ENCODE assay signal across 8 cellular contexts in genomic region chr6:139134817-139135577, GRCh38. TPM values are rescaled to one million over a fixed set of nuclear protein-coding genes. Genes with fewer than 3 reads are reported as not detected.
DNase-seq lines count a peak whose midpoint lies in the region; ATAC-seq and TF ChIP-seq lines count a peak whose summit lies in the region.

HECA (plus strand) TSS chr6:139135080; CDS start chr6:139135397, 317 bp downstream.

- no peak within 1 kb of the TSS for H3K27ac ChIP-seq in PC-9

- peaks cover 13% of the 10 kb centered on the region; the same call in 1 of the 2 replicates for H3F3A ChIP-seq in PC-9 (ENCODE audit: insufficient read depth, low read depth)

- TF ChIP-seq CTCF in PC-9 (conservative IDR thresholded peaks at IDR 0.05) (no peak), epithelial cell of proximal tubule (conservative IDR thresholded peaks at IDR 0.05; ENCODE audit: low read depth, low read length) (no peak)

- H4K20me1 ChIP-seq in PC-9 (ENCODE audit: insufficient read depth): no peaks in the 10 kb centered on the region

- POLR2A ChIA-PET in PC-9 (lab: Charles Lee; ENCODE audit: unreplicated experiment): no interaction called here

- no peaks in the 10 kb centered on the region for H3K27me3 ChIP-seq in PC-9 (ENCODE audit: insufficient read depth, low read depth)

- TF ChIP-seq EP300 in Ishikawa (IDR thresholded peaks at IDR 0.05; ENCODE audit: borderline replicate concordance): no peak

- H3K9me3 ChIP-seq in PC-9 (ENCODE audit: insufficient read depth, low read depth): no peaks in the 10 kb centered on the region

- peak within 1 kb of the TSS; percentile 98 for H2AFZ ChIP-seq in PC-9

- CTCF ChIA-PET in PC-9 (lab: Charles Lee): no interaction called here

- H3K4me3 ChIP-seq in PC-9: peak within 1 kb of the TSS; percentile 76
- peak within 1 kb of the TSS; percentile 85 for H3K4me3 ChIP-seq in epithelial cell of proximal tubule (ENCODE audit: low read depth, low read length)

- H3K36me3 ChIP-seq in PC-9 (ENCODE audit: low read depth): no peaks in the 10 kb centered on the region

- peaks cover 27% of the 10 kb centered on the region for H3K79me2 ChIP-seq in PC-9 (ENCODE audit: low read depth)

- DNase-seq in DMS 273 treated with DMSO at 0.1 percent for 48 hours (lab: John Stamatoyannopoulos, UW) (peak; percentile 71), PC-9 (peak; percentile 87 to 93), epithelial cell of proximal tubule (ENCODE audit: low read depth) (peak; percentile 16), mucosa of gallbladder (ENCODE audit: low spot score) (peak; percentile 98)
- DNase-seq in activated T-cell treated with anti-CD3 and anti-CD28 coated beads, Interleukin-2, amount 50 U/mL, for 1 hour: peak; percentile 100
- DNase-seq in stimulated activated CD8-positive, alpha-beta memory T cell treated with anti-CD3 and anti-CD28 coated beads, Interleukin-4, amount 100 ng/mL, for 24 hours (ENCODE audit: low read depth): peak; percentile 99

- peak; percentile 75 for ATAC-seq in GM21619 (IDR thresholded peaks at IDR 0.05; ENCODE audit: unreplicated experiment)

- peak within 1 kb of the TSS; percentile 91 for H3K4me2 ChIP-seq in PC-9

- H3K9me2 ChIP-seq in PC-9 (ENCODE audit: insufficient read depth): no peaks in the 10 kb centered on the region

- peaks cover 11% of the 10 kb centered on the region for H3K4me1 ChIP-seq in PC-9 (replicated peaks; ENCODE audit: insufficient read depth)

- intact Hi-C loops in PC-9 (cut with micrococcal nuclease; ENCODE audit: unreplicated experiment): loop anchor here (5.0 kb wide), 1 partner anchor 318 kb away; no protein-coding TSS in a partner anchor

- TF ChIP-seq RAD21 in Ishikawa (IDR thresholded peaks at IDR 0.05; ENCODE audit: low read depth): no peak

- BruUV-seq in PC-9 (replicated peaks; lab: Mats Ljungman, UMichigan): TSS peak; percentile 16

TF ChIP-seq in Ishikawa, 13 proteins besides CTCF, POLR2A, EP300 and RAD21:
- TF ChIP-seq ZBTB7A (IDR thresholded peaks at IDR 0.05; ENCODE audit: low read depth) (no peak), MAX (IDR thresholded peaks at IDR 0.05) (peak; percentile 54), USF1 (IDR thresholded peaks at IDR 0.05) (peak; percentile 74), FOXM1 (IDR thresholded peaks at IDR 0.05; ENCODE audit: borderline replicate concordance, low read depth) (no peak), CREB1 (IDR thresholded peaks at IDR 0.05; ENCODE audit: low read depth) (peak; percentile 98), NFIC (IDR thresholded peaks at IDR 0.05) (no peak), EGR1 (IDR thresholded peaks at IDR 0.05) (no peak), YY1 (IDR thresholded peaks at IDR 0.05; ENCODE audit: low read depth) (no peak; the same call in 1 of the 2 replicates), TAF1 (IDR thresholded peaks at IDR 0.05; ENCODE audit: low read depth) (no peak), TCF12 (IDR thresholded peaks at IDR 0.05; ENCODE audit: low read depth) (no peak; the same call in 1 of the 2 replicates), CEBPB (IDR thresholded peaks at IDR 0.05) (no peak), REST (IDR thresholded peaks at IDR 0.05; ENCODE audit: low read depth) (no peak), TEAD4 (IDR thresholded peaks at IDR 0.05) (no peak)

RNA-seq across cellular contexts. Expression of gene HECA, which starts in this region (rescaled TPM):
- total RNA-seq in PC-9 (2021): 11.6 and 12.9 TPM in 2 replicates
- 8.1 and 11.1 TPM in 2 replicates for total RNA-seq in epithelial cell of proximal tubule
- total RNA-seq in mucosa of gallbladder: 31.8 TPM

Comparison
In these comparisons a context has a peak if more than half of its experiments do, and no peak if none do; other contexts are left out.
1. DNase-seq: peak in every context shown above with its lines; median percentile 100 in activated T-cell treated with anti-CD3 and anti-CD28 coated beads, Interleukin-2, amount 50 U/mL, for 1 hour; 99 in stimulated activated CD8-positive, alpha-beta memory T cell treated with anti-CD3 and anti-CD28 coated beads, Interleukin-4, amount 100 ng/mL, for 24 hours; 98 in mucosa of gallbladder; 90 in PC-9; 71 in DMS 273 treated with DMSO at 0.1 percent for 48 hours; 16 in epithelial cell of proximal tubule.